Comparison of ENCODE assay signal across 8 cellular contexts in genomic region chr12:53098982-53099651, GRCh38. TPM values are rescaled to one million over a fixed set of nuclear protein-coding genes. Genes with fewer than 3 reads are reported as not detected.
DNase-seq lines count a peak whose midpoint lies in the region; ATAC-seq and TF ChIP-seq lines count a peak whose summit lies in the region.

No MANE protein-coding gene starts in this region.

- H3K36me3 Mint-ChIP-seq in natural killer cell = no peaks in the 10 kb centered on the region
- peaks cover 9% of the 10 kb centered on the region for H3K36me3 Mint-ChIP-seq in stimulated activated effector memory CD8-positive, alpha-beta T cell treated with anti-CD3 and anti-CD28 coated beads, Interleukin-12 subunit alpha, Interleukin-12 subunit beta, amount 100 ng/mL, for 72 hours

- peaks cover 25 to 43% of the 10 kb centered on the region in 2 donors for H3K4me1 Mint-ChIP-seq in natural killer cell
- peaks cover 57% of the 10 kb centered on the region for H3K4me1 Mint-ChIP-seq in stimulated activated effector memory CD8-positive, alpha-beta T cell treated with anti-CD3 and anti-CD28 coated beads, Interleukin-12 subunit alpha, Interleukin-12 subunit beta, amount 100 ng/mL, for 72 hours

- H3K4me3 ChIP-seq in fibroblast of mammary gland (ENCODE audit: control insufficient read depth, low read depth, low read length) = peak overlapping the region; percentile 63

- peak; percentile 97 for TF ChIP-seq CTCF in fibroblast of mammary gland (conservative IDR thresholded peaks at IDR 0.05; ENCODE audit: control insufficient read depth, insufficient read depth, low read depth, low read length)
- TF ChIP-seq CTCF in natural killer cell (IDR thresholded peaks at IDR 0.05) = peak; percentile 96

- DNase-seq in DMS53 (lab: John Stamatoyannopoulos, UW) (peak; percentile 85), Kasumi-1 (lab: John Stamatoyannopoulos, UW) (peak; percentile 61 to 80), RKO (ENCODE audit: low spot score) (peak; percentile 99), activated T-helper 1 cell treated with Interleukin-2 at 50 U/mL for 16 hours (ENCODE audit: low read depth) (peak; percentile 80), fibroblast of mammary gland (ENCODE audit: low read depth) (peak; percentile 98), natural killer cell (peak; percentile 83)
- DNase-seq in stimulated activated effector memory CD8-positive, alpha-beta T cell treated with anti-CD3 and anti-CD28 coated beads, Interleukin-12 subunit alpha, Interleukin-12 subunit beta, amount 100 ng/mL, for 72 hours (ENCODE audit: low spot score in 2 of 2) = peak; percentile 93 to 97

- H3K9me3 Mint-ChIP-seq in natural killer cell = no peaks in the 10 kb centered on the region
- H3K9me3 Mint-ChIP-seq in stimulated activated effector memory CD8-positive, alpha-beta T cell treated with anti-CD3 and anti-CD28 coated beads, Interleukin-12 subunit alpha, Interleukin-12 subunit beta, amount 100 ng/mL, for 72 hours = no peaks in the 10 kb centered on the region

- H3K4me3 Mint-ChIP-seq in natural killer cell = peak overlapping the region; percentile 62
- peak overlapping the region; percentile 84 for H3K4me3 Mint-ChIP-seq in stimulated activated effector memory CD8-positive, alpha-beta T cell treated with anti-CD3 and anti-CD28 coated beads, Interleukin-12 subunit alpha, Interleukin-12 subunit beta, amount 100 ng/mL, for 72 hours

- intact Hi-C loops in natural killer cell (cut with micrococcal nuclease) = loop anchor here (1.0 kb wide), 1 partner anchor 33 kb away; no protein-coding TSS in a partner anchor

- H3K27ac Mint-ChIP-seq in natural killer cell = peak overlapping the region in 1 of 2 donors; percentile 49
- peak overlapping the region; percentile 90 for H3K27ac Mint-ChIP-seq in stimulated activated effector memory CD8-positive, alpha-beta T cell treated with anti-CD3 and anti-CD28 coated beads, Interleukin-12 subunit alpha, Interleukin-12 subunit beta, amount 100 ng/mL, for 72 hours

- H3K27me3 Mint-ChIP-seq in natural killer cell (ENCODE audit: low read depth in 2 of 2) = peaks cover 0 to 9% of the 10 kb centered on the region in 2 donors

- ATAC-seq in natural killer cell (peak; percentile 72 to 84 (median 72)), HG02938 (IDR thresholded peaks at IDR 0.05; ENCODE audit: unreplicated experiment) (no peak)
- peak; percentile 74 for ATAC-seq in stimulated activated effector memory CD8-positive, alpha-beta T cell treated with anti-CD3 and anti-CD28 coated beads, Interleukin-12 subunit alpha, Interleukin-12 subunit beta, amount 100 ng/mL, for 72 hours

RNA-seq across cellular contexts. Expression of gene IGFBP6, which starts 1.6 kb away (rescaled TPM):
- total RNA-seq in natural killer cell = under 1 TPM in 1 of 3 donors, not detected in 2; 0.61 TPM

RNA-seq across cellular contexts. Expression of gene SOAT2, which starts 4.2 kb away (rescaled TPM):
- not detected for total RNA-seq in natural killer cell

RNA-seq across cellular contexts. Expression of gene SPRYD3, which starts 19.9 kb away (rescaled TPM):
- total RNA-seq in natural killer cell = 10 to 100 TPM; 32.6 to 48.0 (median 42.6) TPM

RNA-seq across cellular contexts. Expression of gene TNS2, which starts 49.3 kb away (rescaled TPM):
- 1 to 10 TPM in 2 of 3 donors, under 1 TPM in 1; 0.95 to 1.8 (median 1.0) TPM for total RNA-seq in natural killer cell
